Comparison of ENCODE assay signal across 8 cellular contexts in the genomic region with DNA sequence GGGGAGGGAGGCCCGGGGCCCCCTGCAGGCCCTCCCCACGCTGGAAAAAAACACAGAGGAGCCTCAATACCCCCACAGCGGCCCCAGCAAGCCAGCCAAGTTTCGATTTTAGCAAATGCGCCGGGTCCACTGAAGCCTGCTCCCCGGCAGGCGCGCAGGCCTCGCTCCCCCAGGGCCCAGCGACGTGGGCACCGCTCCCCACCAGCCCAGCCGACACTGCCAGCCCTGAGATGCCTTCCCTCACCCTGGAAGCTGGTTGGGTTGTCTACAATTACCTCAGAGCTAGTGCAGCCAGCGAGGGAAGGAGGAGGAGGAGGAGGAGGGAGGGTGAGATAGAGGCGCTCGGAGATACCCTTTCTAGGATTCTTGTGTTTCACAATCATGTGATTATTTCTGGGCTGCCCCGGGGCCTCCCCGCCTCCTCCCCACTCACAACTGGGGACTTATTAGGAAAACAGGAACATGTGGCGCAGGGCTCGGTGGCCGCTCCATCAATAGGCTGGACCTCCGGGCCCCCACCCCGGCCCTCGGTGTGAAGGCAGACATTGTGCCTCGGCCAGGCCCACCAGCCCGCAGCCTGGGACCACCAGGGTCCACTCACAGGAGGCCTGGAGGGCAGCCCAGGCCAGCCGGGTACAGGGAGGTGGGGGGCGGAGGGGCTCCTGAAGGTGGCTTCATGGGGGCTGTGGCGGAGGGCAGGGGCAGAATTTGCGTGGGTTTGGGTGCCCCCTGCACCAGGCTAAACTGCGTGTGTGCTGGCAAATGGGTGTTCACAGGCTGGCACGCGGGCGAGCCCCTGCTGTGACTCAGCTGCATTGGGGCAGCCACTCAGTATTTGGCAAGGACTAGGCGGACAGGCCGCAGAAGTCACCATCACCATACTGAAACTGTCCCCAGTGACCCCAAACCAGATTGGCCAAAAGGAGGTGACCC.
DNase-seq lines count a peak whose midpoint lies in the region; ATAC-seq lines count a peak whose summit lies in the region.

No MANE protein-coding gene starts in this region.

- no peaks in the 10 kb centered on the region for H3K9me3 ChIP-seq in mononuclear cell (ENCODE audit: low read depth, low read length)

- peak overlapping the region; percentile 31 for H3K4me3 ChIP-seq in mononuclear cell (ENCODE audit: low read length)

- H3K27me3 ChIP-seq in mononuclear cell (ENCODE audit: insufficient read depth, low read length) = no peaks in the 10 kb centered on the region

- H3K4me1 ChIP-seq in mononuclear cell (ENCODE audit: insufficient read depth, low read length) = peaks cover 60% of the 10 kb centered on the region

- peak overlapping the region; percentile 84 for H3K27ac ChIP-seq in cingulate gyrus (ENCODE audit: low read depth, low read length)

- peak; percentile 34 for ATAC-seq in HG03039 (IDR thresholded peaks at IDR 0.05; ENCODE audit: unreplicated experiment)
- peak; percentile 18 for ATAC-seq in activated CD4-positive, CD25-positive, alpha-beta regulatory T cell treated with anti-CD3 and anti-CD28 coated beads, Interleukin-2, amount 50 U/mL, for 24 hours

- peak; percentile 59 for DNase-seq in GM04503 (ENCODE audit: low read depth)
- DNase-seq in superior temporal gyrus (ENCODE audit: extremely low spot score) = peak; percentile 80
- no peak for DNase-seq in islet precursor cell
- DNase-seq in NCI-H2081 (lab: John Stamatoyannopoulos, UW) = no peak

Comparison
In these comparisons a context has a peak if more than half of its experiments do, and no peak if none do; other contexts are left out.
1. DNase-seq: peak in GM04503 (single experiment) and superior temporal gyrus (single experiment); none in islet precursor cell (single experiment) and NCI-H2081 (0 of 2).